Comparison of ENCODE assay signal across 20 cellular contexts in the genomic region with DNA sequence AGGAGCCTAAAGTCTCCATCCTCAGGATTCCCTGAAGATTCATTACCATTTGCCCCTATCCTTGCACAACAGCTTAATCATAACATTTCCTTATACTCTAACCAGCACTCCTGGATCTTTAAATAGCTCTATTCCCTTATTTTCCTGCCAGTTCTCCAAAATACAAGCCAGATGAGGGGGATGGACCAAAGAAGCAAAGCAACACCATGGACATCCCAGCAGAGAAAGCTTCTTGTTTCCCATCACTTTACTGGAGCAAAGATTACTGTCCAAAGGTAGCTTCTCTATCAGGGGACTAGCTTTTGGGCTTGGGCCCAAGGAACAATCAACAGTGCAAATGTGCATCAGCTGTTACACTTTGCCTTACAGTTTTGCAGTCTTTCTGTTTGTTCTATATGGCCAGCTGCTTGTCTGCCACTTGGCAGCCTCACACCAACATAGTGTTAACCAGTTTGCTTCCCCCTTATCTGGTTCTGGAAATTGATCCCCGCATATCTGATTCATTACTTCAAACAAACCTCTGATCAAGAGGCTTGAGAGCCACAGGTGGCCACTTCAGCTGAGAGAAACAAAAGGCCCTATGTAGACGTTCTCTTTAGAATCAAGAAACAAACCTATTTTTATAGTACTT.
"Had no signal": no experiment of that assay in that cellular context is flagged by ENCODE, and none has a peak within 500 bp of the region (broad histone marks: within the 10 kb centered on the region; RNA-seq: fewer than 3 reads in every experiment).

No MANE protein-coding gene starts in this region.

- H3K27me3 Mint-ChIP-seq: activated CD4-positive, alpha-beta T cell treated with anti-CD3 and anti-CD28 coated beads, Interleukin-2, amount 10 ng/mL, durations not matched to agents 24 days and 14 days; naive thymus-derived CD8-positive, alpha-beta T cell; type B pancreatic cell had no signal

- H3K4me3 Mint-ChIP-seq: activated CD4-positive, alpha-beta T cell treated with anti-CD3 and anti-CD28 coated beads, Interleukin-2, amount 10 ng/mL, durations not matched to agents 24 days and 14 days; activated CD8-positive, alpha-beta T cell treated with anti-CD3 and anti-CD28 coated beads, Interleukin-2, amount 10 ng/mL, durations not matched to agents 7 days and 5 days; activated naive CD4-positive, alpha-beta T cell treated with anti-CD3 and anti-CD28 coated beads for 36 hours; activated T-cell treated with anti-CD3 and anti-CD28 coated beads, Interleukin-2, amount 50 U/mL, for 4 hours; naive thymus-derived CD8-positive, alpha-beta T cell; stimulated activated effector memory CD8-positive, alpha-beta T cell treated with anti-CD3 and anti-CD28 coated beads, Interleukin-12 subunit alpha, Interleukin-12 subunit beta, amount 100 ng/mL, for 72 hours; type B pancreatic cell had no signal

- H3K27ac Mint-ChIP-seq: activated CD4-positive, alpha-beta T cell treated with anti-CD3 and anti-CD28 coated beads, Interleukin-2, amount 10 ng/mL, durations not matched to agents 24 days and 14 days; activated CD8-positive, alpha-beta T cell treated with anti-CD3 and anti-CD28 coated beads, Interleukin-2, amount 10 ng/mL, durations not matched to agents 7 days and 5 days; activated naive CD4-positive, alpha-beta T cell treated with anti-CD3 and anti-CD28 coated beads for 36 hours; naive thymus-derived CD8-positive, alpha-beta T cell; stimulated activated effector memory CD8-positive, alpha-beta T cell treated with anti-CD3 and anti-CD28 coated beads, Interleukin-12 subunit alpha, Interleukin-12 subunit beta, amount 100 ng/mL, for 72 hours; type B pancreatic cell had no signal

- H3K4me1 ChIP-seq: foreskin keratinocyte, right lobe of liver, stomach, testis had no signal

- H3K27me3 ChIP-seq: foreskin keratinocyte, right lobe of liver, stomach, testis had no signal

- DNase-seq: activated CD4-positive, alpha-beta T cell treated with anti-CD3 and anti-CD28 coated beads, Interleukin-2, amount 10 ng/mL, durations not matched to agents 24 days and 14 days; activated CD8-positive, alpha-beta T cell treated with anti-CD3 and anti-CD28 coated beads, Interleukin-2, amount 10 ng/mL, durations not matched to agents 7 days and 5 days; activated naive CD4-positive, alpha-beta T cell treated with anti-CD3 and anti-CD28 coated beads for 36 hours; activated T-cell treated with anti-CD3 and anti-CD28 coated beads, Interleukin-2, amount 50 U/mL, for 4 hours; anterior cingulate cortex; cerebellar nuclear complex; cortex of kidney; effector CD4-positive, alpha-beta T cell; foreskin keratinocyte; glutamatergic neuron; hippocampal formation; left cardiac atrium; naive thymus-derived CD8-positive, alpha-beta T cell; right lobe of liver; stimulated activated CD4-positive, alpha-beta T cell treated with anti-CD3 and anti-CD28 coated beads, Interleukin-4, amount 100 ng/mL, for 24 hours; stomach; testis had no signal

- ATAC-seq: activated CD8-positive, alpha-beta T cell treated with anti-CD3 and anti-CD28 coated beads, Interleukin-2, amount 10 ng/mL, durations not matched to agents 7 days and 5 days; activated T-cell treated with anti-CD3 and anti-CD28 coated beads, Interleukin-2, amount 50 U/mL, for 4 hours; esophagus mucosa; foreskin keratinocyte; left cardiac atrium; naive thymus-derived CD8-positive, alpha-beta T cell; right lobe of liver; stimulated activated effector memory CD8-positive, alpha-beta T cell treated with anti-CD3 and anti-CD28 coated beads, Interleukin-12 subunit alpha, Interleukin-12 subunit beta, amount 100 ng/mL, for 72 hours had no signal

- H3K9me3 Mint-ChIP-seq: type B pancreatic cell had no signal

- H3K27ac ChIP-seq: foreskin keratinocyte, right lobe of liver, stomach, testis had no signal

- H3K4me1 Mint-ChIP-seq: activated CD4-positive, alpha-beta T cell treated with anti-CD3 and anti-CD28 coated beads, Interleukin-2, amount 10 ng/mL, durations not matched to agents 24 days and 14 days; naive thymus-derived CD8-positive, alpha-beta T cell; stimulated activated effector memory CD8-positive, alpha-beta T cell treated with anti-CD3 and anti-CD28 coated beads, Interleukin-12 subunit alpha, Interleukin-12 subunit beta, amount 100 ng/mL, for 72 hours had no signal

- H3K36me3 ChIP-seq: right lobe of liver, stomach had no signal

- H3K4me3 ChIP-seq: right lobe of liver, stomach, testis had no signal

- H3K36me3 Mint-ChIP-seq: naive thymus-derived CD8-positive, alpha-beta T cell; stimulated activated effector memory CD8-positive, alpha-beta T cell treated with anti-CD3 and anti-CD28 coated beads, Interleukin-12 subunit alpha, Interleukin-12 subunit beta, amount 100 ng/mL, for 72 hours; type B pancreatic cell had no signal
